8 cellular contexts compared by ENCODE assay signal in genomic region chr1:154607084-154607747, GRCh38. TPM values are rescaled to one million over a fixed set of nuclear protein-coding genes. Genes with fewer than 3 reads are reported as not detected.
A peak's percentile ranks its signal among the peaks of the same experiment; 100 is the strongest.
DNase-seq lines count a peak whose midpoint lies in the region; ATAC-seq and TF ChIP-seq lines count a peak whose summit lies in the region.

No MANE protein-coding gene starts in this region.

- H3K79me2 ChIP-seq in fibroblast of lung (ENCODE audit: control insufficient read depth, insufficient read depth, low read length) (peaks cover 77% of the 10 kb centered on the region), neural cell (replicated peaks; ENCODE audit: insufficient read depth, low read length) (peaks cover 27% of the 10 kb centered on the region)

- H3K4me1 Mint-ChIP-seq in activated B cell treated with CpG ODN at 0.5 μM for 24 hours: peaks cover 73% of the 10 kb centered on the region

- POLR2A ChIA-PET in activated B cell treated with CpG ODN at 0.5 μM for 24 hours (lab: Charles Lee): interaction anchor here (0.6 to 1.0 kb wide), 6 partner anchors 21 to 780 kb away, joined by 3 to 13 read pairs (median 6); no protein-coding TSS in a partner anchor

- peaks cover 5% of the 10 kb centered on the region for H3K36me3 ChIP-seq in fibroblast of lung (ENCODE audit: control insufficient read depth, insufficient read depth, low read length)
- H3K36me3 ChIP-seq in neural cell (ENCODE audit: insufficient read depth, low read length): no peaks in the 10 kb centered on the region

- H3K9me3 ChIP-seq in fibroblast of lung (ENCODE audit: control insufficient read depth, insufficient read depth, low read depth, low read length) (no peaks in the 10 kb centered on the region), neural cell (ENCODE audit: low read length) (no peaks in the 10 kb centered on the region)

- H3K4me3 ChIP-seq in fibroblast of lung (replicated peaks in 1 of 4; ENCODE audit: control extremely low read depth in 1 of 4, insufficient read depth in 1 of 4, low read depth in 3 of 4, low read length in 4 of 4) (peak overlapping the region; percentile 76 to 98 (median 85)), neural cell (ENCODE audit: low read length) (peak overlapping the region; percentile 73)

- no peak for TF ChIP-seq CTCF in activated B cell treated with CpG ODN at 0.5 μM for 24 hours (IDR thresholded peaks at IDR 0.05)
- peak in 1 of 2 donors; percentile 9 for TF ChIP-seq CTCF in fibroblast of lung (conservative IDR thresholded peaks at IDR 0.05 in 1 of 2, IDR thresholded peaks at IDR 0.05 in 1 of 2; ENCODE audit: low read depth in 1 of 2, low read length in 2 of 2)
- no peak for TF ChIP-seq CTCF in neural cell (IDR thresholded peaks at IDR 0.05; ENCODE audit: poor library complexity, severe bottlenecking)

- peaks cover 3% of the 10 kb centered on the region for H3K4me1 ChIP-seq in fibroblast of lung (ENCODE audit: control insufficient read depth, extremely low read depth, insufficient read depth, low read length)

- no peak for TF ChIP-seq EP300 in neural cell (conservative IDR thresholded peaks at IDR 0.05; ENCODE audit: poor library complexity, severe bottlenecking)

- peak; percentile 21 for DNase-seq in SKM-1 treated with dmso at 0.1 percent for 144 hours (lab: John Stamatoyannopoulos, UW; ENCODE audit: unreplicated experiment)
- no peak for DNase-seq in SKM-1 (lab: John Stamatoyannopoulos, UW; ENCODE audit: unreplicated experiment)
- peak; percentile 19 for DNase-seq in HT1080 (ENCODE audit: low read depth)
- no peak for DNase-seq in activated B cell treated with CpG ODN at 0.5 μM for 24 hours
- peak; percentile 52 to 78 for DNase-seq in fibroblast of lung (ENCODE audit: low read depth in 2 of 2)
- DNase-seq in NCI-H1436 treated with DMSO at 0.1 percent for 48 hours (lab: John Stamatoyannopoulos, UW): no peak
- no peak for DNase-seq in cerebellum (ENCODE audit: low spot score)

- intact Hi-C loops in activated B cell treated with CpG ODN at 0.5 μM for 24 hours (cut with micrococcal nuclease): loop anchor here (5.0 kb wide), 4 partner anchors 200 to 660 kb away; partner anchors contain the start of genes DENND4B, EFNA4 and IL6R

- H3K9me3 Mint-ChIP-seq in activated B cell treated with CpG ODN at 0.5 μM for 24 hours: no peaks in the 10 kb centered on the region

- H4K20me1 ChIP-seq in fibroblast of lung (ENCODE audit: control insufficient read depth, extremely low read depth, insufficient read depth, low read length) (peaks cover 3% of the 10 kb centered on the region), neural cell (ENCODE audit: insufficient read depth) (no peaks in the 10 kb centered on the region)

- H3K27me3 Mint-ChIP-seq in activated B cell treated with CpG ODN at 0.5 μM for 24 hours: no peaks in the 10 kb centered on the region

- peak overlapping the region; percentile 94 for H3K9ac ChIP-seq in fibroblast of lung (ENCODE audit: insufficient read depth, low read length)
- H3K9ac ChIP-seq in neural cell (ENCODE audit: low read length): peak overlapping the region; percentile 79

- ATAC-seq in activated B cell treated with CpG ODN at 0.5 μM for 24 hours (ENCODE audit: low read depth): peak; percentile 9

- H2AFZ ChIP-seq in fibroblast of lung (ENCODE audit: low read length) (peak overlapping the region; percentile 79), neural cell (ENCODE audit: low read depth, low read length) (peak overlapping the region; percentile 58)

- TF ChIP-seq RAD21 in neural cell (conservative IDR thresholded peaks at IDR 0.05): no peak

- H3F3A ChIP-seq in neural cell (ENCODE audit: insufficient read depth, low read length, poor library complexity, severe bottlenecking): no peaks in the 10 kb centered on the region

- no peaks in the 10 kb centered on the region for H3K9me2 ChIP-seq in neural cell (ENCODE audit: insufficient read depth, low read length)

- H3K4me2 ChIP-seq in fibroblast of lung (ENCODE audit: extremely low read depth, insufficient read depth, low read length) (peak overlapping the region; percentile 95), neural cell (ENCODE audit: low read length) (peak overlapping the region; percentile 75)

- H3K27ac ChIP-seq in fibroblast of lung (ENCODE audit: insufficient read depth, low read length): peak overlapping the region; percentile 96
- peak overlapping the region; percentile 54 for H3K27ac ChIP-seq in neural cell (ENCODE audit: low read length)

- peak overlapping the region; percentile 89 for H3K4me3 Mint-ChIP-seq in activated B cell treated with CpG ODN at 0.5 μM for 24 hours

- peak overlapping the region; percentile 90 for H3K27ac Mint-ChIP-seq in activated B cell treated with CpG ODN at 0.5 μM for 24 hours

- H3K36me3 Mint-ChIP-seq in activated B cell treated with CpG ODN at 0.5 μM for 24 hours (ENCODE audit: low read depth): peaks cover 36% of the 10 kb centered on the region

- H3K27me3 ChIP-seq in fibroblast of lung (ENCODE audit: control insufficient read depth, insufficient read depth, low read length) (no peaks in the 10 kb centered on the region), neural cell (ENCODE audit: insufficient read depth, low read depth, low read length) (no peaks in the 10 kb centered on the region)

- CTCF ChIA-PET in activated B cell treated with CpG ODN at 0.5 μM for 24 hours (lab: Charles Lee): interaction anchor here (0.6 kb wide), 1 partner anchor 587 kb away, joined by 3 read pairs; no protein-coding TSS in a partner anchor

TF ChIP-seq in neural cell, 6 proteins besides CTCF, POLR2A, EP300 and RAD21:
- TF ChIP-seq EZH2 (IDR thresholded peaks at IDR 0.05; ENCODE audit: borderline replicate concordance, insufficient read depth, low read length, poor library complexity, severe bottlenecking) (no peak), TAF1 (IDR thresholded peaks at IDR 0.05; ENCODE audit: low read depth) (no peak), REST (IDR thresholded peaks at IDR 0.05; ENCODE audit: borderline replicate concordance) (no peak), MXI1 (conservative IDR thresholded peaks at IDR 0.05; ENCODE audit: poor library complexity, severe bottlenecking) (no peak), SMC3 (conservative IDR thresholded peaks at IDR 0.05; ENCODE audit: poor library complexity) (no peak), POLR2AphosphoS5 (IDR thresholded peaks at IDR 0.05) (no peak)
TF ChIP-seq in neural cell: peak in this region for 0.

RNA-seq across cellular contexts. Expression of gene ADAR, which starts 0.8 kb away (rescaled TPM):
- total RNA-seq in HT1080 (2014; rRNA removed; shearing (Covaris generic)): 98.3 and 107 TPM in 2 replicates
- polyA plus RNA-seq in HT1080 (2015; cell fraction: cytosol; rRNA removed): 52.1 and 64.3 TPM in 2 replicates
- polyA plus RNA-seq in HT1080 (2015; cell fraction: nucleus; rRNA removed): 113 and 114 TPM in 2 replicates
- total RNA-seq in activated B cell treated with CpG ODN at 0.5 μM for 24 hours (209 and 216 TPM in 2 replicates), fibroblast of lung (78.6 and 98.4 TPM in 2 replicates), cerebellum (82.4 TPM)
- polyA plus RNA-seq in fibroblast of lung (128 and 140 TPM in 2 replicates), neural cell (51.4 and 59.3 TPM in 2 replicates)
- 62.2 and 67.9 TPM in 2 replicates for polyA plus RNA-seq in fibroblast of lung (2012)
- polyA minus RNA-seq in fibroblast of lung (ENCODE audit: low replicate concordance) (155 and 208 TPM in 2 replicates), neural cell (136 and 139 TPM in 2 replicates)

RNA-seq across cellular contexts. Expression of gene CHRNB2, which starts 39.6 kb away (rescaled TPM):
- 0.17 and 0.88 TPM in 2 replicates for total RNA-seq in HT1080 (2014; rRNA removed; shearing (Covaris generic))
- 0.06 and 0.14 TPM in 2 replicates for polyA plus RNA-seq in HT1080 (2015; cell fraction: cytosol; rRNA removed)
- 0.16 and 0.18 TPM in 2 replicates for polyA plus RNA-seq in HT1080 (2015; cell fraction: nucleus; rRNA removed)
- total RNA-seq in activated B cell treated with CpG ODN at 0.5 μM for 24 hours (not detected in 2 replicates), fibroblast of lung (under 0.01 TPM in 1 of 2 replicates, not detected in the other), cerebellum (16.2 TPM)
- polyA plus RNA-seq in fibroblast of lung (0.02 TPM in 2 replicates), neural cell (15.5 and 18.2 TPM in 2 replicates)
- polyA plus RNA-seq in fibroblast of lung (2012): 0.02 TPM in 1 of 2 replicates, not detected in the other
- polyA minus RNA-seq in fibroblast of lung (ENCODE audit: low replicate concordance) (not detected in 2 replicates), neural cell (42.7 and 45.8 TPM in 2 replicates)

RNA-seq across cellular contexts. Expression of gene UBE2Q1, which starts 48.8 kb away (rescaled TPM):
- 32.8 and 38.4 TPM in 2 replicates for total RNA-seq in HT1080 (2014; rRNA removed; shearing (Covaris generic))
- 41.7 and 45.3 TPM in 2 replicates for polyA plus RNA-seq in HT1080 (2015; cell fraction: cytosol; rRNA removed)
- polyA plus RNA-seq in HT1080 (2015; cell fraction: nucleus; rRNA removed): 32.8 and 51.8 TPM in 2 replicates
- total RNA-seq in activated B cell treated with CpG ODN at 0.5 μM for 24 hours: 96.5 and 104 TPM in 2 replicates
- 23.6 and 27.0 TPM in 2 replicates for total RNA-seq in fibroblast of lung
- polyA plus RNA-seq in fibroblast of lung: 18.1 and 20.1 TPM in 2 replicates
- 61.7 and 61.9 TPM in 2 replicates for polyA plus RNA-seq in fibroblast of lung (2012)
- 6.7 and 11.3 TPM in 2 replicates for polyA minus RNA-seq in fibroblast of lung (ENCODE audit: low replicate concordance)
- polyA plus RNA-seq in neural cell: 61.1 and 103 TPM in 2 replicates
- polyA minus RNA-seq in neural cell: 43.4 and 44.3 TPM in 2 replicates
- total RNA-seq in cerebellum: 15.2 TPM

Comparison
In these comparisons a context has a peak if more than half of its experiments do, and no peak if none do; other contexts are left out.
1. DNase-seq: peak in SKM-1 treated with dmso at 0.1 percent for 144 hours (single experiment), HT1080 (single experiment) and fibroblast of lung (2 of 2); none in SKM-1 (single experiment), activated B cell treated with CpG ODN at 0.5 μM for 24 hours (single experiment), NCI-H1436 treated with DMSO at 0.1 percent for 48 hours (single experiment) and cerebellum (single experiment).